Comparison of ENCODE assay signal across 11 cellular contexts in the genomic region with DNA sequence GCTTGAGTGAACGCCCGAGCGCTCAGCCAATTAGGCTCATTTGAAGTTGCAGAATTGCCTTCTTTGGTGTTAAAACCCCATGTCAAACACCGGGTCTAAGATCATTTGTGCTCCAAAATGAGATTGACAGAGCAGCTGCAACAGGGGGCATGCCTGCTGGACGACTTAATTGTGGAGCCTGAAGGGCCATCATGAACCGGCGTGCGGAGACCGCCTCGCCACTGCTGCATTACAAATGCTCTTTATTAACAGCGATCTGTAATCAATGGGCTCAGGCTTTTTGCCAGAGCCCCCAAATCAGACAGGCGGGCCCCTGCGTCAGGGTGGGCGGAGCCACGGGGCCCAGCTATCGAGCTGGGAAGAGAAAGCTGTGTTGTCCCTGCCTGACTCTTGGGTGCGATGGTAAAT.
DNase-seq lines count a peak whose midpoint lies in the region; ATAC-seq and TF ChIP-seq lines count a peak whose summit lies in the region.
"Had no signal": no experiment of that assay in that cellular context is flagged by ENCODE, and none has a peak within 500 bp of the region (broad histone marks: within the 10 kb centered on the region; RNA-seq: fewer than 3 reads in every experiment).

No MANE protein-coding gene starts in this region.

- no peak for TF ChIP-seq CTCF in OCI-LY7 (conservative IDR thresholded peaks at IDR 0.05; ENCODE audit: low read length)
- TF ChIP-seq CTCF in fibroblast of villous mesenchyme (IDR thresholded peaks at IDR 0.05; ENCODE audit: insufficient read depth, low read depth, low read length) = no peak
- TF ChIP-seq CTCF in psoas muscle (IDR thresholded peaks at IDR 0.05) = no peak

- no peaks in the 10 kb centered on the region for H4K20me1 ChIP-seq in OCI-LY7 (ENCODE audit: insufficient read depth, low read length)

- H3K36me3 ChIP-seq in OCI-LY7 (ENCODE audit: insufficient read depth, low read length) (no peaks in the 10 kb centered on the region), psoas muscle (ENCODE audit: insufficient read depth in 1 of 2, low read depth in 1 of 2) (no peaks in the 10 kb centered on the region)
- H3K36me3 ChIP-seq: upper lobe of left lung had no signal

- H3K79me2 ChIP-seq in OCI-LY7 (ENCODE audit: insufficient read depth, low read depth, low read length) = no peaks in the 10 kb centered on the region

- no TSS peak for BruUV-seq in OCI-LY7 (replicated peaks; lab: Mats Ljungman, UMichigan)

- no peaks in the 10 kb centered on the region for H3K9me2 ChIP-seq in OCI-LY7 (ENCODE audit: insufficient read depth, low read length)

- H3K4me1 ChIP-seq in OCI-LY7 (ENCODE audit: insufficient read depth, low read length, poor library complexity, severe bottlenecking) (no peaks in the 10 kb centered on the region), psoas muscle (no peaks in the 10 kb centered on the region)
- H3K4me1 ChIP-seq: upper lobe of left lung had no signal

- no peak overlapping the region for H2AFZ ChIP-seq in OCI-LY7 (ENCODE audit: low read length)

- H3K9me3 ChIP-seq in OCI-LY7 (ENCODE audit: low read length) (no peaks in the 10 kb centered on the region), psoas muscle (no peaks in the 10 kb centered on the region)
- H3K9me3 ChIP-seq: upper lobe of left lung had no signal

- WGBS in psoas muscle, 3 donors = 3 to 7% (median 5%) methylated on average over 17 of the region's 17 CpGs

- H3K4me3 ChIP-seq in OCI-LY7 (ENCODE audit: low read depth, low read length, poor library complexity, severe bottlenecking) (no peak overlapping the region), fibroblast of villous mesenchyme (ENCODE audit: low read depth, low read length) (peak overlapping the region; percentile 35), psoas muscle (peak overlapping the region; percentile 65)

- ATAC-seq in psoas muscle (peak in 1 of 4 donors; percentile 35), GM19397 (IDR thresholded peaks at IDR 0.05; ENCODE audit: unreplicated experiment) (no peak)

- H3K27me3 ChIP-seq in psoas muscle (ENCODE audit: insufficient read depth in 3 of 3, low read length in 2 of 3) = no peaks in the 10 kb centered on the region
- H3K27me3 ChIP-seq: upper lobe of left lung had no signal

- intact Hi-C loops in OCI-LY7 (cut with micrococcal nuclease; ENCODE audit: unreplicated experiment) = no loop called here
- intact Hi-C loops in psoas muscle (cut with DNase I) = no loop called here

- H3K4me2 ChIP-seq in OCI-LY7 (ENCODE audit: low read length) = peak overlapping the region; percentile 3; the same call in 1 of the 2 replicates

- POLR2A ChIA-PET in OCI-LY7 (lab: Charles Lee) = no interaction called here

- no peak overlapping the region for H3K27ac ChIP-seq in OCI-LY7 (ENCODE audit: low read depth, low read length, poor library complexity, severe bottlenecking)
- no peak overlapping the region for H3K27ac ChIP-seq in psoas muscle
- H3K27ac ChIP-seq: upper lobe of left lung had no signal

- CTCF ChIA-PET in OCI-LY7 (lab: Charles Lee; ENCODE audit: unreplicated experiment) = no interaction called here

- DNase-seq in HCEC 1CT (peak; percentile 23), OCI-LY7 (ENCODE audit: low spot score) (no peak), fibroblast of villous mesenchyme (ENCODE audit: low read depth) (no peak), psoas muscle (no peak), EL (no peak), NCI-H1048 (lab: John Stamatoyannopoulos, UW) (no peak)
- no peak for DNase-seq in activated CD8-positive, alpha-beta memory T cell treated with anti-CD3 and anti-CD28 coated beads, Interleukin-2, amount 50 U/mL, for 4 hours
- DNase-seq: activated CD4-positive, alpha-beta T cell treated with anti-CD3 and anti-CD28 coated beads, Interleukin-2, amount 50 U/mL, for 1 hour; stimulated activated CD4-positive, alpha-beta T cell treated with anti-CD3 and anti-CD28 coated beads, Interleukin-1b, Interleukin-23, amount 100 ng/mL, for 48 hours had no signal
